20 cellular contexts compared by ENCODE assay signal in the genomic region with DNA sequence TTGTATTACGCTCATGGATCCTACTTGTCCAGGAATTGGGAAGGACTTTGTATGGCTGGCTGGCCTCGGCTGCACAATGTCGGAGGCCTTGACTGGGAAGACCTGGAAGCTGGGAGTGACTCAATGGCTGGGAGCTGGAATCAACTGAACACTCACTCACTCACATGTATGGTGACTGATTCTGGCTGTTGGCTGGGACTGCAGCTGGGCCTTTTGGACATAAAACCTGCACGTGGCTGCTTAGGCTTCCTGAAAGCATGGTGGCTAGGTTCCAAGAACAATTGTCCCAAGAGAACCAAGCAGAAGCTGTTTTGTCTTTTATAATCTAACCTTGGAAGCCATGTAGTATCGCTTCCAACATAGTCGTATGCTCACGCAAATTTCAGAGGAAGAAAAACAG. TPM values are rescaled to one million over a fixed set of nuclear protein-coding genes. Genes with fewer than 3 reads are reported as not detected.
DNase-seq lines count a peak whose midpoint lies in the region; ATAC-seq, FAIRE-seq and TF ChIP-seq lines count a peak whose summit lies in the region.
"Had no signal": no experiment of that assay in that cellular context is flagged by ENCODE, and none has a peak within 500 bp of the region (broad histone marks: within the 10 kb centered on the region; RNA-seq: fewer than 3 reads in every experiment).

No MANE protein-coding gene starts in this region.

- WGBS in pancreas, 2 donors, result 82 to 90% methylated on average over 7 of the region's 7 CpGs

- FAIRE-seq in pancreas (lab: Jason Lieb, UNC), result no peak
- FAIRE-seq: A204.1 had no signal

- H3K4me1 ChIP-seq in pancreas (peaks cover 0 to 7% (median 6%) of the 10 kb centered on the region in 3 donors), uterus (no peaks in the 10 kb centered on the region)

- no peaks in the 10 kb centered on the region for H3K9me3 ChIP-seq in pancreas
- no peaks in the 10 kb centered on the region for H3K9me3 ChIP-seq in uterus

- no peak overlapping the region for H3K27ac Mint-ChIP-seq in nephron progenitor cell
- H3K27ac Mint-ChIP-seq: activated naive CD4-positive, alpha-beta T cell treated with anti-CD3 and anti-CD28 coated beads, Interleukin-2, amount 10 ng/mL, durations not matched to agents 7 days and 5 days; memory B cell; natural killer cell treated with Interleukin-12 subunit alpha and Interleukin-12 subunit beta and Interleukin-15 and Interleukin-18, amount 100 ng/mL, for 72 hours had no signal

- H3K36me3 Mint-ChIP-seq in nephron progenitor cell (ENCODE audit: low read depth), result no peaks in the 10 kb centered on the region
- H3K36me3 Mint-ChIP-seq: activated naive CD4-positive, alpha-beta T cell treated with anti-CD3 and anti-CD28 coated beads, Interleukin-2, amount 10 ng/mL, durations not matched to agents 7 days and 5 days; CD14-positive monocyte; memory B cell; natural killer cell treated with Interleukin-12 subunit alpha and Interleukin-12 subunit beta and Interleukin-15 and Interleukin-18, amount 100 ng/mL, for 72 hours had no signal

- ATAC-seq in Right ventricle myocardium inferior (peak; percentile 91), pancreas (peak in 3 of 4 donors; percentile 50 to 55 (median 53)), GM21423 (IDR thresholded peaks at IDR 0.05; ENCODE audit: unreplicated experiment) (no peak)
- ATAC-seq: natural killer cell treated with Interleukin-12 subunit alpha and Interleukin-12 subunit beta and Interleukin-15 and Interleukin-18, amount 100 ng/mL, for 72 hours; SK-N-SH treated with all-trans-retinoic acid at 6 μM for 48 hours had no signal

- H3K36me3 ChIP-seq in pancreas (no peaks in the 10 kb centered on the region), uterus (no peaks in the 10 kb centered on the region)

- peaks cover 62% of the 10 kb centered on the region for H3K4me1 Mint-ChIP-seq in nephron progenitor cell
- H3K4me1 Mint-ChIP-seq: activated naive CD4-positive, alpha-beta T cell treated with anti-CD3 and anti-CD28 coated beads, Interleukin-2, amount 10 ng/mL, durations not matched to agents 7 days and 5 days had no signal

- no peak for TF ChIP-seq POLR2A in uterus (IDR thresholded peaks at IDR 0.05)

- peaks cover 4% of the 10 kb centered on the region for H3K27me3 Mint-ChIP-seq in nephron progenitor cell (ENCODE audit: low read depth, poor library complexity)

- H3K27ac ChIP-seq in pancreas, result no peak overlapping the region
- H3K27ac ChIP-seq in uterus, result no peak overlapping the region

- H3K4me3 ChIP-seq in pancreas (no peak overlapping the region), uterus (no peak overlapping the region)

- intact Hi-C loops in Right ventricle myocardium inferior (cut with DNase I), result loop anchor here (2.0 kb wide), 1 partner anchor 38 kb away; the partner anchor contains the start of gene CMTM8
- intact Hi-C loops in pancreas (cut with DNase I), result no loop called here
- intact Hi-C loops in uterus (cut with DNase I; ENCODE audit: low total_unique reads), result no loop called here

- peak; percentile 6 for DNase-seq in NCI-H1092 (lab: John Stamatoyannopoulos, UW)
- no peak for DNase-seq in NCI-H1092 treated with DMSO at 0.1 percent for 48 hours (lab: John Stamatoyannopoulos, UW)
- DNase-seq in Right ventricle myocardium inferior (ENCODE audit: missing footprints), result peak; percentile 79
- peak in 2 of 6 donors; percentile 22 to 26 for DNase-seq in pancreas
- peak; percentile 44 to 68 for DNase-seq in uterus
- no peak for DNase-seq in Ammon's horn (ENCODE audit: low spot score)
- DNase-seq in nephron progenitor cell, result no peak
- DNase-seq: activated CD4-positive, alpha-beta T cell treated with anti-CD3 and anti-CD28 coated beads for 48 hours; activated naive CD4-positive, alpha-beta T cell treated with anti-CD3 and anti-CD28 coated beads, Interleukin-2, amount 10 ng/mL, durations not matched to agents 7 days and 5 days; DMS53; NCI-H2107; NCI-H69; stimulated activated CD4-positive, alpha-beta T cell treated with anti-CD3 and anti-CD28 coated beads, Interleukin-2, amount 100 ng/mL, for 48 hours; trophoblast cell had no signal

- no peaks in the 10 kb centered on the region for H3K27me3 ChIP-seq in pancreas
- H3K27me3 ChIP-seq in uterus, result no peaks in the 10 kb centered on the region

- H3K9me3 Mint-ChIP-seq in nephron progenitor cell, result no peaks in the 10 kb centered on the region
- H3K9me3 Mint-ChIP-seq: activated naive CD4-positive, alpha-beta T cell treated with anti-CD3 and anti-CD28 coated beads, Interleukin-2, amount 10 ng/mL, durations not matched to agents 7 days and 5 days; CD14-positive monocyte; memory B cell; natural killer cell treated with Interleukin-12 subunit alpha and Interleukin-12 subunit beta and Interleukin-15 and Interleukin-18, amount 100 ng/mL, for 72 hours had no signal

- TF ChIP-seq CTCF in pancreas (IDR thresholded peaks at IDR 0.05), result no peak
- TF ChIP-seq CTCF in uterus (IDR thresholded peaks at IDR 0.05), result no peak
- TF ChIP-seq CTCF in nephron progenitor cell (IDR thresholded peaks at IDR 0.05), result no peak

- no peak overlapping the region for H3K4me3 Mint-ChIP-seq in nephron progenitor cell
- H3K4me3 Mint-ChIP-seq: activated naive CD4-positive, alpha-beta T cell treated with anti-CD3 and anti-CD28 coated beads, Interleukin-2, amount 10 ng/mL, durations not matched to agents 7 days and 5 days; CD14-positive monocyte; memory B cell; natural killer cell treated with Interleukin-12 subunit alpha and Interleukin-12 subunit beta and Interleukin-15 and Interleukin-18, amount 100 ng/mL, for 72 hours had no signal

RNA-seq across cellular contexts. Expression of gene CMTM8, which starts 38.0 kb away (rescaled TPM):
- total RNA-seq in Right ventricle myocardium inferior (6.3 TPM), pancreas (10 to 100 TPM; 12.6 to 17.9 (median 16.7) TPM), uterus (1 to 10 TPM; 1.5 to 4.7 (median 2.5) TPM)
- polyA plus RNA-seq in pancreas, result 10 to 100 TPM; 11.0 to 23.7 TPM

Comparison
In these comparisons a context has a peak if more than half of its experiments do, and no peak if none do; other contexts are left out.
1. DNase-seq: peak in NCI-H1092 (single experiment), Right ventricle myocardium inferior (single experiment) and uterus (2 of 2); none in NCI-H1092 treated with DMSO at 0.1 percent for 48 hours (single experiment), Ammon's horn (single experiment) and nephron progenitor cell (single experiment).